ENCODE assay signal across 17 cellular contexts in the genomic region with DNA sequence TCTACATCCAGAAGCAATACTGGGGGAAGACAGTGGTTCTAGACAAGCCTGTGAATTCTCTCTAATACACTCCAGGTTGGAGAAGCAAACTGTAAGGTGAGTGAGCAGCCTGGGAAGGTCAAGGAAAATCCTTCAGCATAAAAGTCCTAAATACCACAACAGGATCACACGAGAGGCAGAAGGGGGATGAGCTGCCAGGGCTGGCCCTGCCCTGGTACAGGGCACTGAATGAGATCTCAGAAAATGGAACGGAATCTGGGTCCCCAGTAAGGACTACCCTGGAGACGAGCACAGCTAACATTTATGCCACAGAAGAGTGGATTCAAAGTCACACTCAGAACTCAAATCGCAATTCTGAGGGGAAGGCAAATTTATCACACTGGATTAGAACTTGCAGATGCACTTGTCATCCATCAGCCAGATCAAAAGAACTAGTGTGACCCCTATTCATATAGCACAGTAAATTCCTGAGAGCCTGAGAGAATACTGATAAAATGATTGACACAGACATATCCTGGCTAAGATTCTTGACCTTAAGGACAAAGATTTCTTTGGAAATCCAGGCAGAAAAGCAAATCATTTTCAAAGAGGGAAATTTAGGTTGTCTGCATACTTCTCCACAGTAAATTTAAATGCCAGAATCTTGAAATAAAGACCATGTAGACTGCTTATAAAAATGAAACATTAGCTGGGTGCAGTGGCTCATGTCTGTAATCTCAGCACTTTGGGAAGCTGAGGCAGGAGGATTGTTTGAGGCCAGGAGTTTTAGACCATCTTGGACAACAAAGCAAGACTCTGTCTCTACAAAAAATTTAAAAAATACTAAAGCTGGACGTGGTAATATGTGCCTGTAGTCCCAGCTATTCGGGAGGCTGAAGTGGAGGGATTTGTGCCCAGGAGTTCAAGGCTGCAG. TPM values are rescaled to one million over a fixed set of nuclear protein-coding genes. Genes with fewer than 3 reads are reported as not detected.
DNase-seq lines count a peak whose midpoint lies in the region; ATAC-seq and TF ChIP-seq lines count a peak whose summit lies in the region.
"Had no signal": no experiment of that assay in that cellular context is flagged by ENCODE, and none has a peak within 500 bp of the region (broad histone marks: within the 10 kb centered on the region; RNA-seq: fewer than 3 reads in every experiment).

No MANE protein-coding gene starts in this region.

- H3K36me3 Mint-ChIP-seq in activated T-cell treated with anti-CD3 and anti-CD28 coated beads, Interleukin-2, amount 50 U/mL, for 4 hours (ENCODE audit: insufficient read depth): peaks cover 12% of the 10 kb centered on the region
- H3K36me3 Mint-ChIP-seq in activated naive CD8-positive, alpha-beta T cell treated with anti-CD3 and anti-CD28 coated beads, Interleukin-2, amount 50 U/mL, for 24 hours (ENCODE audit: low read depth): peaks cover 3% of the 10 kb centered on the region

- no peak for ATAC-seq in activated T-cell treated with anti-CD3 and anti-CD28 coated beads, Interleukin-2, amount 50 U/mL, for 4 hours
- no peak for ATAC-seq in activated naive CD8-positive, alpha-beta T cell treated with anti-CD3 and anti-CD28 coated beads, Interleukin-2, amount 50 U/mL, for 24 hours
- no peak for ATAC-seq in left colon
- no peak for ATAC-seq in GM21723 (IDR thresholded peaks at IDR 0.05; ENCODE audit: unreplicated experiment)
- ATAC-seq: GM23338 had no signal

- peak overlapping the region; percentile 90 for H3K27ac ChIP-seq in KOPT-K1 (ENCODE audit: low read depth, low read length, poor library complexity, severe bottlenecking)
- peak overlapping the region in 7 of 8 donors; percentile 33 to 88 (median 79) for H3K27ac ChIP-seq in spleen
- H3K27ac ChIP-seq: uterus had no signal

- no peaks in the 10 kb centered on the region for H3K9me3 Mint-ChIP-seq in activated T-cell treated with anti-CD3 and anti-CD28 coated beads, Interleukin-2, amount 50 U/mL, for 4 hours
- no peaks in the 10 kb centered on the region for H3K9me3 Mint-ChIP-seq in activated naive CD8-positive, alpha-beta T cell treated with anti-CD3 and anti-CD28 coated beads, Interleukin-2, amount 50 U/mL, for 24 hours
- H3K9me3 Mint-ChIP-seq: GM23338 had no signal

- peak overlapping the region in 1 of 8 donors; percentile 30 for H3K4me3 ChIP-seq in spleen
- H3K4me3 ChIP-seq: GM23338, stomach, uterus had no signal

- TF ChIP-seq POLR2A in spleen (IDR thresholded peaks at IDR 0.05): no peak

- 61 to 70% (median 63%) methylated on average over 6 of the region's 6 CpGs for WGBS in spleen, 5 donors

- intact Hi-C loops in spleen (cut with DNase I; ENCODE audit: low total_unique reads) (no loop called here), left colon (cut with DNase I, micrococcal nuclease) (no loop called here)

- peak overlapping the region; percentile 97 for H3K27ac Mint-ChIP-seq in activated naive CD8-positive, alpha-beta T cell treated with anti-CD3 and anti-CD28 coated beads, Interleukin-2, amount 50 U/mL, for 24 hours
- H3K27ac Mint-ChIP-seq: GM23338 had no signal

- peaks cover 18 to 100% (median 67%) of the 10 kb centered on the region in 6 donors for H3K4me1 ChIP-seq in spleen
- H3K4me1 ChIP-seq: uterus had no signal

- TF ChIP-seq CTCF in spleen (IDR thresholded peaks at IDR 0.05 in 8 of 11, conservative IDR thresholded peaks at IDR 0.05 in 3 of 11): no peak

- no peaks in the 10 kb centered on the region for H3K9me3 ChIP-seq in KOPT-K1 (ENCODE audit: insufficient read depth, low read length, poor library complexity, severe bottlenecking)
- no peaks in the 10 kb centered on the region for H3K9me3 ChIP-seq in spleen
- H3K9me3 ChIP-seq: stomach, uterus had no signal

- DNase-seq in activated T-cell treated with anti-CD3 and anti-CD28 coated beads, Interleukin-2, amount 50 U/mL, for 4 hours: no peak
- DNase-seq in activated T-cell treated with anti-CD3 and anti-CD28 coated beads for 4 hours (no peak), spleen (no peak), left colon (no peak), HK-2 (ENCODE audit: unreplicated experiment) (no peak)
- no peak for DNase-seq in activated naive CD8-positive, alpha-beta T cell treated with anti-CD3 and anti-CD28 coated beads, Interleukin-2, amount 50 U/mL, for 24 hours
- DNase-seq: activated CD8-positive, alpha-beta memory T cell treated with anti-CD3 and anti-CD28 coated beads, Interleukin-2, amount 50 U/mL, for 48 hours; aorta; NCI-H1105 treated with DMSO at 0.1 percent for 48 hours; stomach; uterus had no signal

- peaks cover 81% of the 10 kb centered on the region for H3K4me1 Mint-ChIP-seq in activated T-cell treated with anti-CD3 and anti-CD28 coated beads, Interleukin-2, amount 50 U/mL, for 4 hours (ENCODE audit: low read depth)
- peaks cover 85% of the 10 kb centered on the region for H3K4me1 Mint-ChIP-seq in activated naive CD8-positive, alpha-beta T cell treated with anti-CD3 and anti-CD28 coated beads, Interleukin-2, amount 50 U/mL, for 24 hours
- H3K4me1 Mint-ChIP-seq: GM23338 had no signal

- H3K27me3 ChIP-seq in spleen (replicated peaks in 1 of 7): no peaks in the 10 kb centered on the region
- H3K27me3 ChIP-seq: foreskin keratinocyte, uterus had no signal

- H3K36me3 ChIP-seq in KOPT-K1 (ENCODE audit: insufficient read depth, low read length): peaks cover 10% of the 10 kb centered on the region; the same call in 1 of the 2 replicates
- H3K36me3 ChIP-seq in spleen: peaks cover 0 to 27% (median 0%) of the 10 kb centered on the region in 6 donors
- H3K36me3 ChIP-seq: stomach, uterus had no signal

- no peaks in the 10 kb centered on the region for H3K27me3 Mint-ChIP-seq in activated T-cell treated with anti-CD3 and anti-CD28 coated beads, Interleukin-2, amount 50 U/mL, for 4 hours (ENCODE audit: low read depth)
- no peaks in the 10 kb centered on the region for H3K27me3 Mint-ChIP-seq in activated naive CD8-positive, alpha-beta T cell treated with anti-CD3 and anti-CD28 coated beads, Interleukin-2, amount 50 U/mL, for 24 hours

- peak overlapping the region; percentile 76 for H3K4me3 Mint-ChIP-seq in activated T-cell treated with anti-CD3 and anti-CD28 coated beads, Interleukin-2, amount 50 U/mL, for 4 hours
- H3K4me3 Mint-ChIP-seq in activated naive CD8-positive, alpha-beta T cell treated with anti-CD3 and anti-CD28 coated beads, Interleukin-2, amount 50 U/mL, for 24 hours: peak overlapping the region; percentile 75
- H3K4me3 Mint-ChIP-seq: GM23338 had no signal

RNA-seq across cellular contexts. Expression of a gene that starts 25.6 kb away (rescaled TPM):
- total RNA-seq in activated T-cell treated with anti-CD3 and anti-CD28 coated beads, Interleukin-2, amount 50 U/mL, for 4 hours: 10 to 100 TPM; 33.4 to 39.0 (median 37.9) TPM
- 100 to 1,000 TPM; 178 to 287 (median 228) TPM for total RNA-seq in spleen
- 10 to 100 TPM; 21.0 to 26.3 (median 23.3) TPM for polyA plus RNA-seq in spleen
- 10 to 100 TPM in 1 of 2 donors, 1 to 10 TPM in 1; 7.3 to 10.8 TPM for total RNA-seq in left colon
- total RNA-seq: chondrocyte, foreskin keratinocyte, G401, GM23338 had no signal
- polyA plus RNA-seq: foreskin keratinocyte, GM23338 had no signal

Comparison
In these comparisons a context has a peak if more than half of its experiments do, and no peak if none do; other contexts are left out.
1. RNA of a gene that starts 25.6 kb away (total RNA-seq): 178 to 287 TPM in spleen; 33.4 to 39.0 TPM in activated T-cell treated with anti-CD3 and anti-CD28 coated beads, Interleukin-2, amount 50 U/mL, for 4 hours and 7.3 to 10.8 TPM in left colon; every median in the first group is over 4 times any median in the second.